ENCODE assay signal across 8 cellular contexts in the genomic region with DNA sequence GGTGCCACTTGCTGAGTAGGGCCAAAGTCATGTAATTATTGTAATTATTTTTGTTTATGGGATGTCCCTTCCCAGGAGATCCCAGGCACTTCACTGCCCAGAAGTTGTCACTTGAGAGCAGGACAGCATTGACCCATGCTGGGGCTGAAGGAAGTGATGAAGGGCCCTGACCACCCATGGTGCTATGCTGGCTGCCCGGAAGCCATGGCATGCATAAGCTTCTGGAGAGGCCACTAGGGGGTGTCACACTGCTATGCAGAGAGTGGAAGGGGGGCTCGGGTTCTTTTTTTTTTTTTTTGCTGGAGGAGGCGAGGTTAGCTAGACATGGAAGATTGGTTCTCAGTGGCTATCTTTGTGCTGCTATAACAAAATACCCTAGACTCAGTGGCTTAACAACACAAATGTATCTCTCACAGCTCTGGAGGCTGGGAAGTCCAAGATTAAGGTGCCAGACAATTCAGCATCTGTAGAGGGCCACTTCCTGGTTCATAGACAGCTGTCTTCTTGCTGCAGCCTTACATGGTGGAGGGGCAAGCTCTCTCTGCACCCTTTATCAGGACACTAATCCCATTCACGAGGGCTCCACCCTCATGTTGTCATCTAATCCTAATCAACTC.
DNase-seq lines count a peak whose midpoint lies in the region; ATAC-seq and TF ChIP-seq lines count a peak whose summit lies in the region.

No MANE protein-coding gene starts in this region.

- no peak overlapping the region for H3K4me3 Mint-ChIP-seq in activated CD4-positive, alpha-beta T cell treated with anti-CD3 and anti-CD28 coated beads for 36 hours
- no peak overlapping the region for H3K4me3 Mint-ChIP-seq in activated CD4-positive, alpha-beta T cell treated with anti-CD3 and anti-CD28 coated beads, Interleukin-2, amount 10 ng/mL, durations not matched to agents 24 days and 14 days
- no peak overlapping the region for H3K4me3 Mint-ChIP-seq in immature natural killer cell

- CTCF ChIA-PET in activated CD4-positive, alpha-beta T cell treated with anti-CD3 and anti-CD28 coated beads for 36 hours (lab: Charles Lee) = interaction anchor here (0.6 to 1.3 kb wide), 6 partner anchors 39 to 222 kb away, joined by 3 to 6 read pairs (median 4); no protein-coding TSS in a partner anchor

- H3K27ac ChIP-seq in heart left ventricle = no peak overlapping the region

- H3K27ac Mint-ChIP-seq in activated CD4-positive, alpha-beta T cell treated with anti-CD3 and anti-CD28 coated beads for 36 hours = no peak overlapping the region
- no peak overlapping the region for H3K27ac Mint-ChIP-seq in activated CD4-positive, alpha-beta T cell treated with anti-CD3 and anti-CD28 coated beads, Interleukin-2, amount 10 ng/mL, durations not matched to agents 24 days and 14 days
- H3K27ac Mint-ChIP-seq in immature natural killer cell = no peak overlapping the region

- intact Hi-C loops in activated CD4-positive, alpha-beta T cell treated with anti-CD3 and anti-CD28 coated beads for 36 hours (cut with DNase I, micrococcal nuclease) = loop anchor here (1.0 to 5.0 kb wide), 2 partner anchors 150 to 151 kb away; no protein-coding TSS in a partner anchor
- intact Hi-C loops in activated CD4-positive, alpha-beta T cell treated with anti-CD3 and anti-CD28 coated beads, Interleukin-2, amount 10 ng/mL, durations not matched to agents 24 days and 14 days (cut with micrococcal nuclease) = loop anchor here (5.0 kb wide), 1 partner anchor 151 kb away; no protein-coding TSS in a partner anchor
- intact Hi-C loops in heart left ventricle (cut with DNase I) = no loop called here

- no peaks in the 10 kb centered on the region for H3K36me3 Mint-ChIP-seq in activated CD4-positive, alpha-beta T cell treated with anti-CD3 and anti-CD28 coated beads for 36 hours (ENCODE audit: low read depth)
- no peaks in the 10 kb centered on the region for H3K36me3 Mint-ChIP-seq in activated CD4-positive, alpha-beta T cell treated with anti-CD3 and anti-CD28 coated beads, Interleukin-2, amount 10 ng/mL, durations not matched to agents 24 days and 14 days (ENCODE audit: low read depth)
- H3K36me3 Mint-ChIP-seq in immature natural killer cell = no peaks in the 10 kb centered on the region

- WGBS in heart left ventricle, 4 donors = 52 to 68% (median 61%) methylated on average over 4 of the region's 4 CpGs

- POLR2A ChIA-PET in activated CD4-positive, alpha-beta T cell treated with anti-CD3 and anti-CD28 coated beads for 36 hours (lab: Charles Lee) = no interaction called here

- H3K9me3 ChIP-seq in heart left ventricle = no peaks in the 10 kb centered on the region

- no peak for ATAC-seq in activated CD4-positive, alpha-beta T cell treated with anti-CD3 and anti-CD28 coated beads for 36 hours
- ATAC-seq in HG03175 (IDR thresholded peaks at IDR 0.05; ENCODE audit: unreplicated experiment) (peak; percentile 57), heart left ventricle (no peak)

- H3K4me3 ChIP-seq in heart left ventricle = no peak overlapping the region

- H3K4me1 Mint-ChIP-seq in activated CD4-positive, alpha-beta T cell treated with anti-CD3 and anti-CD28 coated beads for 36 hours = no peaks in the 10 kb centered on the region
- H3K4me1 Mint-ChIP-seq in activated CD4-positive, alpha-beta T cell treated with anti-CD3 and anti-CD28 coated beads, Interleukin-2, amount 10 ng/mL, durations not matched to agents 24 days and 14 days = no peaks in the 10 kb centered on the region
- H3K4me1 Mint-ChIP-seq in immature natural killer cell = no peaks in the 10 kb centered on the region

- no peaks in the 10 kb centered on the region for H3K4me1 ChIP-seq in heart left ventricle

- no peaks in the 10 kb centered on the region for H3K36me3 ChIP-seq in heart left ventricle

- H3K27me3 ChIP-seq in heart left ventricle = no peaks in the 10 kb centered on the region

- H3K27me3 Mint-ChIP-seq in activated CD4-positive, alpha-beta T cell treated with anti-CD3 and anti-CD28 coated beads for 36 hours = no peaks in the 10 kb centered on the region
- H3K27me3 Mint-ChIP-seq in activated CD4-positive, alpha-beta T cell treated with anti-CD3 and anti-CD28 coated beads, Interleukin-2, amount 10 ng/mL, durations not matched to agents 24 days and 14 days = peaks cover 5% of the 10 kb centered on the region
- peaks cover 2 to 3% (median 2%) of the 10 kb centered on the region in 3 donors for H3K27me3 Mint-ChIP-seq in immature natural killer cell (ENCODE audit: low read depth in 3 of 3)

- TF ChIP-seq CTCF in heart left ventricle (IDR thresholded peaks at IDR 0.05) = peak in 2 of 12 donors; percentile 5 to 16

- peak; percentile 25 for DNase-seq in activated CD4-positive, alpha-beta T cell treated with anti-CD3 and anti-CD28 coated beads for 36 hours
- DNase-seq in activated CD4-positive, alpha-beta T cell treated with anti-CD3 and anti-CD28 coated beads, Interleukin-2, amount 10 ng/mL, durations not matched to agents 24 days and 14 days = no peak
- DNase-seq in amniotic epithelial cell (ENCODE audit: low read depth) (peak; percentile 18), nucleus accumbens (lab: John Stamatoyannopoulos, UW) (no peak), heart left ventricle (no peak), immature natural killer cell (no peak)
- DNase-seq in stimulated activated CD8-positive, alpha-beta memory T cell treated with anti-CD3 and anti-CD28 coated beads, Interleukin-4, amount 100 ng/mL, for 48 hours = peak; percentile 27

- H3K9me3 Mint-ChIP-seq in activated CD4-positive, alpha-beta T cell treated with anti-CD3 and anti-CD28 coated beads for 36 hours (ENCODE audit: low read depth) = no peaks in the 10 kb centered on the region
- H3K9me3 Mint-ChIP-seq in activated CD4-positive, alpha-beta T cell treated with anti-CD3 and anti-CD28 coated beads, Interleukin-2, amount 10 ng/mL, durations not matched to agents 24 days and 14 days = no peaks in the 10 kb centered on the region
- no peaks in the 10 kb centered on the region for H3K9me3 Mint-ChIP-seq in immature natural killer cell

- TF ChIP-seq POLR2A in heart left ventricle (IDR thresholded peaks at IDR 0.05) = no peak

Comparison
In these comparisons a context has a peak if more than half of its experiments do, and no peak if none do; other contexts are left out.
1. DNase-seq: peak in activated CD4-positive, alpha-beta T cell treated with anti-CD3 and anti-CD28 coated beads for 36 hours (single experiment), amniotic epithelial cell (single experiment) and stimulated activated CD8-positive, alpha-beta memory T cell treated with anti-CD3 and anti-CD28 coated beads, Interleukin-4, amount 100 ng/mL, for 48 hours (single experiment); none in activated CD4-positive, alpha-beta T cell treated with anti-CD3 and anti-CD28 coated beads, Interleukin-2, amount 10 ng/mL, durations not matched to agents 24 days and 14 days (single experiment), nucleus accumbens (0 of 56), heart left ventricle (0 of 5) and immature natural killer cell (0 of 3).
2. intact Hi-C loops: an anchor here in activated CD4-positive, alpha-beta T cell treated with anti-CD3 and anti-CD28 coated beads for 36 hours (1.0 to 5.0 kb wide) and activated CD4-positive, alpha-beta T cell treated with anti-CD3 and anti-CD28 coated beads, Interleukin-2, amount 10 ng/mL, durations not matched to agents 24 days and 14 days (5.0 kb wide); none called in heart left ventricle.